ENCODE assay signal across 1 cellular context in the genomic region with DNA sequence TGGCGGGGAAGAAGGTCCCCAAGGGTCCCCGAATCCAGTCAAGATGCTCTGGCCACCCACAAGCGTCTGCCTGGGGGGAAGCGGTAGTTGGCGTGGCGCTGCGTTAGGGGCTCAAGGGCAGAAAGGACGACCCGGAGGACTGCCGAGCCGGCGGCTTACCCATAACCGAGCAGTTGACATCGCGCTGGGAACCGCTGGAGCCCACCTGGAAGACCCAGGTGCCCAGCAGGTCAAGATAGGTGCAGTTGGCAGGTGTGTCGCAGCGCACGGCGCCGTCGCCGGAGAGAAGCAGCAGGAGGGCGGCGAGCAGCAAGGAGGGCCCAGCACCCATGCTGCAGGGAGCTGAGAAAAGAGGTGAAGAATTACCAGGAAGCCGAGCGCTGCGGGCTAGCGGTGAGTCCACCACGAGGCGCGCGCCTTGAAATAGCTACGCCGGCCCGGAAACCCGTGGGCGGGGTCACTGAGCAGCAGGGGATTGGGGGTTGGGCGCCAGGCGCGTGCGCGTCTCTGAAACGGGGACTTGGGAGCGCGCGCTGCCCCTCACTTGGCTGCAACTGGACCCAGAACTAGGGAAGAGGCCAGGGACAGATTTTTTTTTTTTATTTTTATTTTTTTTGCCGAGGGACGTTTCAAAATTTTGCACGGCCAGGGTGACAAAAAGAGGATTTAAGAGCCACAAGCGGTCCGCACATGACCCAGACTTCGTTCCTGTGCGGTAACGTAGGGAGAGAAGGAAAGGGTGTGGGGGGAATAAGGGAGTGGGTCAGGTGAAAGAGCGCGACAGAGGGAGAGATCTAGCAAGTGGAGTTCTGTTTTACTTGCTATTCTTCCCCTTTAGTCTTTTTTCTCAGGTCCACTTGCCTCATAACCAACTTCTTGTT.
TF ChIP-seq lines count a peak whose summit lies in the region.

A gene (minus strand): TSS at position 395 of the 881 bp plus-strand sequence. CDS start 64 bp downstream, at position 331.

TF ChIP-seq in GM12878, 131 proteins besides CTCF, POLR2A, EP300 and RAD21 (continued from another document and continues in another):
- TF ChIP-seq, protein P1, sequence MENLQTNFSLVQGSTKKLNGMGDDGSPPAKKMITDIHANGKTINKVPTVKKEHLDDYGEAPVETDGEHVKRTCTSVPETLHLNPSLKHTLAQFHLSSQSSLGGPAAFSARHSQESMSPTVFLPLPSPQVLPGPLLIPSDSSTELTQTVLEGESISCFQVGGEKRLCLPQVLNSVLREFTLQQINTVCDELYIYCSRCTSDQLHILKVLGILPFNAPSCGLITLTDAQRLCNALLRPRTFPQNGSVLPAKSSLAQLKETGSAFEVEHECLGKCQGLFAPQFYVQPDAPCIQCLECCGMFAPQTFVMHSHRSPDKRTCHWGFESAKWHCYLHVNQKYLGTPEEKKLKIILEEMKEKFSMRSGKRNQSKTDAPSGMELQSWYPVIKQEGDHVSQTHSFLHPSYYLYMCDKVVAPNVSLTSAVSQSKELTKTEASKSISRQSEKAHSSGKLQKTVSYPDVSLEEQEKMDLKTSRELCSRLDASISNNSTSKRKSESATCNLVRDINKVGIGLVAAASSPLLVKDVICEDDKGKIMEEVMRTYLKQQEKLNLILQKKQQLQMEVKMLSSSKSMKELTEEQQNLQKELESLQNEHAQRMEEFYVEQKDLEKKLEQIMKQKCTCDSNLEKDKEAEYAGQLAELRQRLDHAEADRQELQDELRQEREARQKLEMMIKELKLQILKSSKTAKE (IDR thresholded peaks at IDR 0.05; ENCODE audit: low read depth, poor library complexity, severe bottlenecking) = no peak
- TF ChIP-seq LARP7 (IDR thresholded peaks at IDR 0.05) (peak; percentile 80), ZNF217 (IDR thresholded peaks at IDR 0.05) (peak; percentile 96), JUND (IDR thresholded peaks at IDR 0.05; ENCODE audit: low read depth, low read length) (no peak), CBFB (IDR thresholded peaks at IDR 0.05; ENCODE audit: low read depth) (peak; percentile 96), GABPA (IDR thresholded peaks at IDR 0.05; ENCODE audit: low read depth) (peak; percentile 58), CREM (IDR thresholded peaks at IDR 0.05; ENCODE audit: low read depth) (peak; percentile 75), MTA2 (IDR thresholded peaks at IDR 0.05; ENCODE audit: low read depth) (no peak; the same call in 1 of the 2 replicates), HDAC2 (IDR thresholded peaks at IDR 0.05) (no peak), RBBP5 (conservative IDR thresholded peaks at IDR 0.05) (no peak; the same call in 1 of the 2 replicates), MTA3 (IDR thresholded peaks at IDR 0.05; ENCODE audit: borderline replicate concordance, low read length) (no peak), KDM1A (IDR thresholded peaks at IDR 0.05; ENCODE audit: borderline replicate concordance) (no peak), HDGF (IDR thresholded peaks at IDR 0.05) (no peak), NFYA (IDR thresholded peaks at IDR 0.05; ENCODE audit: borderline replicate concordance, low read depth, low read length) (no peak), POLR2AphosphoS5 (IDR thresholded peaks at IDR 0.05; ENCODE audit: low read length) (peak; percentile 97), BRCA1 (IDR thresholded peaks at IDR 0.05; ENCODE audit: low read depth, low read length) (no peak), IKZF2 (IDR thresholded peaks at IDR 0.05) (peak; percentile 42 to 73; a peak in 2 of 4 replicates), PML (IDR thresholded peaks at IDR 0.05; ENCODE audit: low read length) (peak; percentile 97)
- TF ChIP-seq, protein P2, sequence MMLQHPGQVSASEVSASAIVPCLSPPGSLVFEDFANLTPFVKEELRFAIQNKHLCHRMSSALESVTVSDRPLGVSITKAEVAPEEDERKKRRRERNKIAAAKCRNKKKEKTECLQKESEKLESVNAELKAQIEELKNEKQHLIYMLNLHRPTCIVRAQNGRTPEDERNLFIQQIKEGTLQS (IDR thresholded peaks at IDR 0.05; ENCODE audit: borderline replicate concordance, extremely low read depth, low read depth, low read length) = no peak
- TF ChIP-seq, protein P3, sequence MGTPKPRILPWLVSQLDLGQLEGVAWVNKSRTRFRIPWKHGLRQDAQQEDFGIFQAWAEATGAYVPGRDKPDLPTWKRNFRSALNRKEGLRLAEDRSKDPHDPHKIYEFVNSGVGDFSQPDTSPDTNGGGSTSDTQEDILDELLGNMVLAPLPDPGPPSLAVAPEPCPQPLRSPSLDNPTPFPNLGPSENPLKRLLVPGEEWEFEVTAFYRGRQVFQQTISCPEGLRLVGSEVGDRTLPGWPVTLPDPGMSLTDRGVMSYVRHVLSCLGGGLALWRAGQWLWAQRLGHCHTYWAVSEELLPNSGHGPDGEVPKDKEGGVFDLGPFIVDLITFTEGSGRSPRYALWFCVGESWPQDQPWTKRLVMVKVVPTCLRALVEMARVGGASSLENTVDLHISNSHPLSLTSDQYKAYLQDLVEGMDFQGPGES (IDR thresholded peaks at IDR 0.05) = no peak
- TF ChIP-seq, protein P4, sequence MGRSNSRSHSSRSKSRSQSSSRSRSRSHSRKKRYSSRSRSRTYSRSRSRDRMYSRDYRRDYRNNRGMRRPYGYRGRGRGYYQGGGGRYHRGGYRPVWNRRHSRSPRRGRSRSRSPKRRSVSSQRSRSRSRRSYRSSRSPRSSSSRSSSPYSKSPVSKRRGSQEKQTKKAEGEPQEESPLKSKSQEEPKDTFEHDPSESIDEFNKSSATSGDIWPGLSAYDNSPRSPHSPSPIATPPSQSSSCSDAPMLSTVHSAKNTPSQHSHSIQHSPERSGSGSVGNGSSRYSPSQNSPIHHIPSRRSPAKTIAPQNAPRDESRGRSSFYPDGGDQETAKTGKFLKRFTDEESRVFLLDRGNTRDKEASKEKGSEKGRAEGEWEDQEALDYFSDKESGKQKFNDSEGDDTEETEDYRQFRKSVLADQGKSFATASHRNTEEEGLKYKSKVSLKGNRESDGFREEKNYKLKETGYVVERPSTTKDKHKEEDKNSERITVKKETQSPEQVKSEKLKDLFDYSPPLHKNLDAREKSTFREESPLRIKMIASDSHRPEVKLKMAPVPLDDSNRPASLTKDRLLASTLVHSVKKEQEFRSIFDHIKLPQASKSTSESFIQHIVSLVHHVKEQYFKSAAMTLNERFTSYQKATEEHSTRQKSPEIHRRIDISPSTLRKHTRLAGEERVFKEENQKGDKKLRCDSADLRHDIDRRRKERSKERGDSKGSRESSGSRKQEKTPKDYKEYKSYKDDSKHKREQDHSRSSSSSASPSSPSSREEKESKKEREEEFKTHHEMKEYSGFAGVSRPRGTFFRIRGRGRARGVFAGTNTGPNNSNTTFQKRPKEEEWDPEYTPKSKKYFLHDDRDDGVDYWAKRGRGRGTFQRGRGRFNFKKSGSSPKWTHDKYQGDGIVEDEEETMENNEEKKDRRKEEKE (IDR thresholded peaks at IDR 0.05) = no peak
- TF ChIP-seq, protein P5, sequence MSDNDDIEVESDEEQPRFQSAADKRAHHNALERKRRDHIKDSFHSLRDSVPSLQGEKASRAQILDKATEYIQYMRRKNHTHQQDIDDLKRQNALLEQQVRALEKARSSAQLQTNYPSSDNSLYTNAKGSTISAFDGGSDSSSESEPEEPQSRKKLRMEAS (IDR thresholded peaks at IDR 0.05; ENCODE audit: low read depth, low read length) = peak; percentile 89; the same call in 1 of the 2 replicates
- TF ChIP-seq, protein P6, sequence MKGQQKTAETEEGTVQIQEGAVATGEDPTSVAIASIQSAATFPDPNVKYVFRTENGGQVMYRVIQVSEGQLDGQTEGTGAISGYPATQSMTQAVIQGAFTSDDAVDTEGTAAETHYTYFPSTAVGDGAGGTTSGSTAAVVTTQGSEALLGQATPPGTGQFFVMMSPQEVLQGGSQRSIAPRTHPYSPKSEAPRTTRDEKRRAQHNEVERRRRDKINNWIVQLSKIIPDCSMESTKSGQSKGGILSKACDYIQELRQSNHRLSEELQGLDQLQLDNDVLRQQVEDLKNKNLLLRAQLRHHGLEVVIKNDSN (IDR thresholded peaks at IDR 0.05; ENCODE audit: borderline replicate concordance, extremely low read length, insufficient read depth, low read depth, low read length) = no peak
- TF ChIP-seq, protein P7, sequence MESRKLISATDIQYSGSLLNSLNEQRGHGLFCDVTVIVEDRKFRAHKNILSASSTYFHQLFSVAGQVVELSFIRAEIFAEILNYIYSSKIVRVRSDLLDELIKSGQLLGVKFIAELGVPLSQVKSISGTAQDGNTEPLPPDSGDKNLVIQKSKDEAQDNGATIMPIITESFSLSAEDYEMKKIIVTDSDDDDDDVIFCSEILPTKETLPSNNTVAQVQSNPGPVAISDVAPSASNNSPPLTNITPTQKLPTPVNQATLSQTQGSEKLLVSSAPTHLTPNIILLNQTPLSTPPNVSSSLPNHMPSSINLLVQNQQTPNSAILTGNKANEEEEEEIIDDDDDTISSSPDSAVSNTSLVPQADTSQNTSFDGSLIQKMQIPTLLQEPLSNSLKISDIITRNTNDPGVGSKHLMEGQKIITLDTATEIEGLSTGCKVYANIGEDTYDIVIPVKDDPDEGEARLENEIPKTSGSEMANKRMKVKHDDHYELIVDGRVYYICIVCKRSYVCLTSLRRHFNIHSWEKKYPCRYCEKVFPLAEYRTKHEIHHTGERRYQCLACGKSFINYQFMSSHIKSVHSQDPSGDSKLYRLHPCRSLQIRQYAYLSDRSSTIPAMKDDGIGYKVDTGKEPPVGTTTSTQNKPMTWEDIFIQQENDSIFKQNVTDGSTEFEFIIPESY (IDR thresholded peaks at IDR 0.05) = no peak
- TF ChIP-seq, protein P8, sequence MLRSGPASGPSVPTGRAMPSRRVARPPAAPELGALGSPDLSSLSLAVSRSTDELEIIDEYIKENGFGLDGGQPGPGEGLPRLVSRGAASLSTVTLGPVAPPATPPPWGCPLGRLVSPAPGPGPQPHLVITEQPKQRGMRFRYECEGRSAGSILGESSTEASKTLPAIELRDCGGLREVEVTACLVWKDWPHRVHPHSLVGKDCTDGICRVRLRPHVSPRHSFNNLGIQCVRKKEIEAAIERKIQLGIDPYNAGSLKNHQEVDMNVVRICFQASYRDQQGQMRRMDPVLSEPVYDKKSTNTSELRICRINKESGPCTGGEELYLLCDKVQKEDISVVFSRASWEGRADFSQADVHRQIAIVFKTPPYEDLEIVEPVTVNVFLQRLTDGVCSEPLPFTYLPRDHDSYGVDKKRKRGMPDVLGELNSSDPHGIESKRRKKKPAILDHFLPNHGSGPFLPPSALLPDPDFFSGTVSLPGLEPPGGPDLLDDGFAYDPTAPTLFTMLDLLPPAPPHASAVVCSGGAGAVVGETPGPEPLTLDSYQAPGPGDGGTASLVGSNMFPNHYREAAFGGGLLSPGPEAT (IDR thresholded peaks at IDR 0.05; ENCODE audit: low read depth) = no peak
- TF ChIP-seq, protein P9, sequence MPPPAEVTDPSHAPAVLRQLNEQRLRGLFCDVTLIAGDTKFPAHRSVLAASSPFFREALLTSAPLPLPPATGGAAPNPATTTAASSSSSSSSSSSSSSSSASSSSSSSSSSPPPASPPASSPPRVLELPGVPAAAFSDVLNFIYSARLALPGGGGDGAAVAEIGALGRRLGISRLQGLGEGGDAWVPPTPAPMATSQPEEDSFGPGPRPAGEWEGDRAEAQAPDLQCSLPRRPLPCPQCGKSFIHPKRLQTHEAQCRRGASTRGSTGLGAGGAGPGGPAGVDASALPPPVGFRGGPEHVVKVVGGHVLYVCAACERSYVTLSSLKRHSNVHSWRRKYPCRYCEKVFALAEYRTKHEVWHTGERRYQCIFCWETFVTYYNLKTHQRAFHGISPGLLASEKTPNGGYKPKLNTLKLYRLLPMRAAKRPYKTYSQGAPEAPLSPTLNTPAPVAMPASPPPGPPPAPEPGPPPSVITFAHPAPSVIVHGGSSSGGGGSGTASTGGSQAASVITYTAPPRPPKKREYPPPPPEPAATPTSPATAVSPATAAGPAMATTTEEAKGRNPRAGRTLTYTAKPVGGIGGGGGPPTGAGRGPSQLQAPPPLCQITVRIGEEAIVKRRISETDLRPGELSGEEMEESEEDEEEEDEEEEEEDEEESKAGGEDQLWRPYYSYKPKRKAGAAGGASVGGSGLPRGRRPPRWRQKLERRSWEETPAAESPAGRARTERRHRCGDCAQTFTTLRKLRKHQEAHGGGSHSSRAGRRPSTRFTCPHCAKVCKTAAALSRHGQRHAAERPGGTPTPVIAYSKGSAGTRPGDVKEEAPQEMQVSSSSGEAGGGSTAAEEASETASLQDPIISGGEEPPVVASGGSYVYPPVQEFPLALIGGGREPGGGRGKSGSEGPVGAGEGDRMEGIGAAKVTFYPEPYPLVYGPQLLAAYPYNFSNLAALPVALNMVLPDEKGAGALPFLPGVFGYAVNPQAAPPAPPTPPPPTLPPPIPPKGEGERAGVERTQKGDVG (CRISPR knock-in tag; IDR thresholded peaks at IDR 0.05) = no peak
- TF ChIP-seq, protein P10, sequence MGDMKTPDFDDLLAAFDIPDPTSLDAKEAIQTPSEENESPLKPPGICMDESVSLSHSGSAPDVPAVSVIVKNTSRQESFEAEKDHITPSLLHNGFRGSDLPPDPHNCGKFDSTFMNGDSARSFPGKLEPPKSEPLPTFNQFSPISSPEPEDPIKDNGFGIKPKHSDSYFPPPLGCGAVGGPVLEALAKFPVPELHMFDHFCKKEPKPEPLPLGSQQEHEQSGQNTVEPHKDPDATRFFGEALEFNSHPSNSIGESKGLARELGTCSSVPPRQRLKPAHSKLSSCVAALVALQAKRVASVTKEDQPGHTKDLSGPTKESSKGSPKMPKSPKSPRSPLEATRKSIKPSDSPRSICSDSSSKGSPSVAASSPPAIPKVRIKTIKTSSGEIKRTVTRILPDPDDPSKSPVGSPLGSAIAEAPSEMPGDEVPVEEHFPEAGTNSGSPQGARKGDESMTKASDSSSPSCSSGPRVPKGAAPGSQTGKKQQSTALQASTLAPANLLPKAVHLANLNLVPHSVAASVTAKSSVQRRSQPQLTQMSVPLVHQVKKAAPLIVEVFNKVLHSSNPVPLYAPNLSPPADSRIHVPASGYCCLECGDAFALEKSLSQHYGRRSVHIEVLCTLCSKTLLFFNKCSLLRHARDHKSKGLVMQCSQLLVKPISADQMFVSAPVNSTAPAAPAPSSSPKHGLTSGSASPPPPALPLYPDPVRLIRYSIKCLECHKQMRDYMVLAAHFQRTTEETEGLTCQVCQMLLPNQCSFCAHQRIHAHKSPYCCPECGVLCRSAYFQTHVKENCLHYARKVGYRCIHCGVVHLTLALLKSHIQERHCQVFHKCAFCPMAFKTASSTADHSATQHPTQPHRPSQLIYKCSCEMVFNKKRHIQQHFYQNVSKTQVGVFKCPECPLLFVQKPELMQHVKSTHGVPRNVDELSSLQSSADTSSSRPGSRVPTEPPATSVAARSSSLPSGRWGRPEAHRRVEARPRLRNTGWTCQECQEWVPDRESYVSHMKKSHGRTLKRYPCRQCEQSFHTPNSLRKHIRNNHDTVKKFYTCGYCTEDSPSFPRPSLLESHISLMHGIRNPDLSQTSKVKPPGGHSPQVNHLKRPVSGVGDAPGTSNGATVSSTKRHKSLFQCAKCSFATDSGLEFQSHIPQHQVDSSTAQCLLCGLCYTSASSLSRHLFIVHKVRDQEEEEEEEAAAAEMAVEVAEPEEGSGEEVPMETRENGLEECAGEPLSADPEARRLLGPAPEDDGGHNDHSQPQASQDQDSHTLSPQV (IDR thresholded peaks at IDR 0.05) = no peak
- TF ChIP-seq, protein P11, sequence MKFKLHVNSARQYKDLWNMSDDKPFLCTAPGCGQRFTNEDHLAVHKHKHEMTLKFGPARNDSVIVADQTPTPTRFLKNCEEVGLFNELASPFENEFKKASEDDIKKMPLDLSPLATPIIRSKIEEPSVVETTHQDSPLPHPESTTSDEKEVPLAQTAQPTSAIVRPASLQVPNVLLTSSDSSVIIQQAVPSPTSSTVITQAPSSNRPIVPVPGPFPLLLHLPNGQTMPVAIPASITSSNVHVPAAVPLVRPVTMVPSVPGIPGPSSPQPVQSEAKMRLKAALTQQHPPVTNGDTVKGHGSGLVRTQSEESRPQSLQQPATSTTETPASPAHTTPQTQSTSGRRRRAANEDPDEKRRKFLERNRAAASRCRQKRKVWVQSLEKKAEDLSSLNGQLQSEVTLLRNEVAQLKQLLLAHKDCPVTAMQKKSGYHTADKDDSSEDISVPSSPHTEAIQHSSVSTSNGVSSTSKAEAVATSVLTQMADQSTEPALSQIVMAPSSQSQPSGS (IDR thresholded peaks at IDR 0.05; ENCODE audit: low read length) = peak; percentile 54; the same call in 1 of the 2 replicates
